Comparison of ENCODE assay signal across 10 cellular contexts in genomic region chr4:111957992-111958391, GRCh38.
DNase-seq lines count a peak whose midpoint lies in the region; ATAC-seq and TF ChIP-seq lines count a peak whose summit lies in the region.
"Had no signal": no experiment of that assay in that cellular context is flagged by ENCODE, and none has a peak within 500 bp of the region (broad histone marks: within the 10 kb centered on the region; RNA-seq: fewer than 3 reads in every experiment).

No MANE protein-coding gene starts in this region.

- H3K9me2 ChIP-seq in HCT116 (ENCODE audit: insufficient read depth): no peaks in the 10 kb centered on the region

- H3K4me3 ChIP-seq in HCT116 (replicated peaks in 1 of 2; ENCODE audit: low read depth in 1 of 2, low read length in 2 of 2): no peak overlapping the region
- H3K4me3 ChIP-seq: GM23248 had no signal

- H3K79me2 ChIP-seq in HCT116 (ENCODE audit: insufficient read depth, low read length): no peaks in the 10 kb centered on the region

- no peak overlapping the region for H3K9ac ChIP-seq in HCT116 (ENCODE audit: low read length)
- H3K9ac ChIP-seq: GM23248 had no signal

- no peak for TF ChIP-seq RAD21 in HCT116 (IDR thresholded peaks at IDR 0.05; ENCODE audit: low read depth)

- DNase-seq in HCT116 (ENCODE audit: low read depth, low spot score): no peak
- DNase-seq in left colon: no peak
- peak; percentile 12 for DNase-seq in renal cortical epithelial cell (ENCODE audit: low read depth)
- no peak for DNase-seq in hepatic stellate cell (ENCODE audit: low spot score)
- DNase-seq: C1 segment of cervical spinal cord; CD4-positive, alpha-beta T cell; GM23248 had no signal

- peaks cover 17 to 34% of the 10 kb centered on the region in 2 experiments for H3K4me1 ChIP-seq in HCT116 (ENCODE audit: control insufficient read depth in 1 of 2, insufficient read depth in 2 of 2, low read length in 2 of 2)

- H3K27ac ChIP-seq in 22Rv1: peak overlapping the region; percentile 44
- H3K27ac ChIP-seq in HCT116 (ENCODE audit: low read depth, low read length): no peak overlapping the region
- H3K27ac ChIP-seq: GM23248 had no signal

- RAD21 ChIA-PET in HCT116 (lab: Charles Lee; ENCODE audit: low non-redundant PET in 1 of 2, low total read pairs in 2 of 2, uncharacterized antibody in 2 of 2, unreplicated experiment in 2 of 2): no interaction called here

- POLR2A ChIA-PET in HCT116 (lab: Charles Lee): interaction anchor here (1.1 kb wide), 1 partner anchor 12 kb away, joined by 5 read pairs; no protein-coding TSS in a partner anchor

- H3K4me2 ChIP-seq in HCT116 (ENCODE audit: low read length): peak overlapping the region; percentile 18; the same call in 1 of the 2 replicates

- no peak for TF ChIP-seq POLR2A in HCT116 (IDR thresholded peaks at IDR 0.05; ENCODE audit: borderline replicate concordance, extremely low read depth, insufficient read depth, insufficient read length)

- intact Hi-C loops in HCT116 (cut with micrococcal nuclease): no loop called here
- intact Hi-C loops in left colon (cut with DNase I, micrococcal nuclease): no loop called here

- peak overlapping the region; percentile 99 for H2AFZ ChIP-seq in HCT116 (ENCODE audit: low read depth, low read length, poor library complexity, severe bottlenecking)
- H2AFZ ChIP-seq: GM23248 had no signal

- ATAC-seq in HCT116 (no peak), left colon (peak; percentile 94), HG03460 (IDR thresholded peaks at IDR 0.05; ENCODE audit: unreplicated experiment) (no peak), HG02840 (IDR thresholded peaks at IDR 0.05; ENCODE audit: low FRiP score, unreplicated experiment) (no peak)

- H3K27me3 ChIP-seq in HCT116 (ENCODE audit: insufficient read depth, low read length): no peaks in the 10 kb centered on the region

- no peaks in the 10 kb centered on the region for H3K9me3 ChIP-seq in HCT116 (ENCODE audit: control insufficient read depth in 1 of 2, insufficient read depth in 1 of 2, low read depth in 1 of 2, low read length in 2 of 2)

- CTCF ChIA-PET in HCT116 (lab: Charles Lee): interaction anchor here (1.1 kb wide), 1 partner anchor 74 kb away, joined by 3 read pairs; no protein-coding TSS in a partner anchor

- H3K36me3 ChIP-seq in HCT116 (ENCODE audit: control insufficient read depth in 1 of 2, insufficient read depth in 2 of 2, low read length in 2 of 2): no peaks in the 10 kb centered on the region

- TF ChIP-seq CTCF in 22Rv1 (IDR thresholded peaks at IDR 0.05) (no peak), HCT116 (IDR thresholded peaks at IDR 0.05 in 2 of 3, conservative IDR thresholded peaks at IDR 0.05 in 1 of 3; ENCODE audit: borderline replicate concordance in 1 of 3, insufficient read depth in 1 of 3, low read depth in 2 of 3, low read length in 2 of 3) (no peak)

- no TSS peak for BruUV-seq in HCT116 (replicated peaks; lab: Mats Ljungman, UMichigan)

- no peaks in the 10 kb centered on the region for H4K20me1 ChIP-seq in HCT116 (ENCODE audit: insufficient read depth)

TF ChIP-seq in HCT116, 20 proteins besides CTCF, POLR2A, EP300 and RAD21:
- no peak for TF ChIP-seq SRF (IDR thresholded peaks at IDR 0.05; ENCODE audit: low read depth)
- TF ChIP-seq, protein P1, sequence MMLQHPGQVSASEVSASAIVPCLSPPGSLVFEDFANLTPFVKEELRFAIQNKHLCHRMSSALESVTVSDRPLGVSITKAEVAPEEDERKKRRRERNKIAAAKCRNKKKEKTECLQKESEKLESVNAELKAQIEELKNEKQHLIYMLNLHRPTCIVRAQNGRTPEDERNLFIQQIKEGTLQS (IDR thresholded peaks at IDR 0.05): no peak
- no peak for TF ChIP-seq ZNF274 (IDR thresholded peaks at IDR 0.05; ENCODE audit: low read depth, low read length)
- TF ChIP-seq MAX (IDR thresholded peaks at IDR 0.05): no peak
- no peak for TF ChIP-seq SP1 (IDR thresholded peaks at IDR 0.05; ENCODE audit: low read depth)
- TF ChIP-seq, protein P2, sequence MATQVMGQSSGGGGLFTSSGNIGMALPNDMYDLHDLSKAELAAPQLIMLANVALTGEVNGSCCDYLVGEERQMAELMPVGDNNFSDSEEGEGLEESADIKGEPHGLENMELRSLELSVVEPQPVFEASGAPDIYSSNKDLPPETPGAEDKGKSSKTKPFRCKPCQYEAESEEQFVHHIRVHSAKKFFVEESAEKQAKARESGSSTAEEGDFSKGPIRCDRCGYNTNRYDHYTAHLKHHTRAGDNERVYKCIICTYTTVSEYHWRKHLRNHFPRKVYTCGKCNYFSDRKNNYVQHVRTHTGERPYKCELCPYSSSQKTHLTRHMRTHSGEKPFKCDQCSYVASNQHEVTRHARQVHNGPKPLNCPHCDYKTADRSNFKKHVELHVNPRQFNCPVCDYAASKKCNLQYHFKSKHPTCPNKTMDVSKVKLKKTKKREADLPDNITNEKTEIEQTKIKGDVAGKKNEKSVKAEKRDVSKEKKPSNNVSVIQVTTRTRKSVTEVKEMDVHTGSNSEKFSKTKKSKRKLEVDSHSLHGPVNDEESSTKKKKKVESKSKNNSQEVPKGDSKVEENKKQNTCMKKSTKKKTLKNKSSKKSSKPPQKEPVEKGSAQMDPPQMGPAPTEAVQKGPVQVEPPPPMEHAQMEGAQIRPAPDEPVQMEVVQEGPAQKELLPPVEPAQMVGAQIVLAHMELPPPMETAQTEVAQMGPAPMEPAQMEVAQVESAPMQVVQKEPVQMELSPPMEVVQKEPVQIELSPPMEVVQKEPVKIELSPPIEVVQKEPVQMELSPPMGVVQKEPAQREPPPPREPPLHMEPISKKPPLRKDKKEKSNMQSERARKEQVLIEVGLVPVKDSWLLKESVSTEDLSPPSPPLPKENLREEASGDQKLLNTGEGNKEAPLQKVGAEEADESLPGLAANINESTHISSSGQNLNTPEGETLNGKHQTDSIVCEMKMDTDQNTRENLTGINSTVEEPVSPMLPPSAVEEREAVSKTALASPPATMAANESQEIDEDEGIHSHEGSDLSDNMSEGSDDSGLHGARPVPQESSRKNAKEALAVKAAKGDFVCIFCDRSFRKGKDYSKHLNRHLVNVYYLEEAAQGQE (IDR thresholded peaks at IDR 0.05; ENCODE audit: low read depth): no peak
- no peak for TF ChIP-seq JUND (IDR thresholded peaks at IDR 0.05)
- TF ChIP-seq CEBPB (IDR thresholded peaks at IDR 0.05; ENCODE audit: low read depth): no peak
- TF ChIP-seq ELF1 (IDR thresholded peaks at IDR 0.05; ENCODE audit: borderline replicate concordance, low read depth): no peak
- TF ChIP-seq EGR1 (IDR thresholded peaks at IDR 0.05; ENCODE audit: low read depth): no peak
- no peak for TF ChIP-seq POLR2AphosphoS5 (IDR thresholded peaks at IDR 0.05; ENCODE audit: low read depth, low read length)
- no peak for TF ChIP-seq ZFX (IDR thresholded peaks at IDR 0.05)
- TF ChIP-seq SIN3A (IDR thresholded peaks at IDR 0.05; ENCODE audit: low read depth): no peak
- no peak for TF ChIP-seq YY1 (IDR thresholded peaks at IDR 0.05; ENCODE audit: extremely low read depth, insufficient replicate concordance, low read depth, low read length)
- TF ChIP-seq TCF7L2 (IDR thresholded peaks at IDR 0.05; ENCODE audit: borderline replicate concordance, extremely low read depth, insufficient read depth, insufficient read length): no peak
TF ChIP-seq in HCT116: peak in this region for 0.
